2 cellular contexts compared by ENCODE assay signal in the genomic region with DNA sequence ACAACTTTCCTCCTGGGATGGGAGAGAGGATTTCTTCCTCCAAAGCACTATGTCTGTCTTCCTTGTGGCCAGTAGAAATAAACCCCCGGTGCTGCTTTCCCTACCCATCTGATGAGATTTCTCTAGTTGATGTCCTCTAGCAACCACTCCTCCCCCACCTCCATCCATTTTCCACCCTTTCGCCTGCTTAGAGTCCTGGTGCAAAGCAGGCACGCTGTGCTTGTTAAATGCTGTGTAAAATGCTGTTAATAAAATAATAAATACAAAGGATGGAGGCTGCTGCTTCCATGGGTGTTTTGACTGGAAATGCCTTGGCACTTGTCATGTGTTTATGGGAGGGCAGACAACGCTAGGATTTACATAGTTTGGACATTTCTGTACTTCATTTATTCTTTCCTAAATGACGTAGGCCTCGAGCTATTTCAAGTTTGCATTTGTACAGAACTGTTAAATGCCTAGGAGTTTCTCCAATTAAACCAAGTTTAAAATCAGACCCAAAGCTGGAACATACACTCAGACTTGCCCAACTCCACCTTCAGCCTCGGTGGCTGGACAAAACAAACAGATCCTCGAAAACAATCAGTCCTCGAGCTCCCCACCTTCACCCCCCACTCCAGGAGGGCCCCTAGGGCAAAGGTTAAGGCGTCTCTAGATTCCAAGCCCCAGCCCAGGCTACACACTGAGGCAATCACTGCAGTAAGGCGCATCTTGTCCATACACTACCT.
TF ChIP-seq lines count a peak whose summit lies in the region.

No MANE protein-coding gene starts in this region.

TF ChIP-seq in HEK293, 187 proteins besides CTCF, POLR2A, EP300 and RAD21:
- no peak for TF ChIP-seq ZNF133 (tag by site-specific recombination; IDR thresholded peaks at IDR 0.05)
- TF ChIP-seq, protein P1, sequence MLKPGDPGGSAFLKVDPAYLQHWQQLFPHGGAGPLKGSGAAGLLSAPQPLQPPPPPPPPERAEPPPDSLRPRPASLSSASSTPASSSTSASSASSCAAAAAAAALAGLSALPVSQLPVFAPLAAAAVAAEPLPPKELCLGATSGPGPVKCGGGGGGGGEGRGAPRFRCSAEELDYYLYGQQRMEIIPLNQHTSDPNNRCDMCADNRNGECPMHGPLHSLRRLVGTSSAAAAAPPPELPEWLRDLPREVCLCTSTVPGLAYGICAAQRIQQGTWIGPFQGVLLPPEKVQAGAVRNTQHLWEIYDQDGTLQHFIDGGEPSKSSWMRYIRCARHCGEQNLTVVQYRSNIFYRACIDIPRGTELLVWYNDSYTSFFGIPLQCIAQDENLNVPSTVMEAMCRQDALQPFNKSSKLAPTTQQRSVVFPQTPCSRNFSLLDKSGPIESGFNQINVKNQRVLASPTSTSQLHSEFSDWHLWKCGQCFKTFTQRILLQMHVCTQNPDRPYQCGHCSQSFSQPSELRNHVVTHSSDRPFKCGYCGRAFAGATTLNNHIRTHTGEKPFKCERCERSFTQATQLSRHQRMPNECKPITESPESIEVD (tag by site-specific recombination; IDR thresholded peaks at IDR 0.05), result peak; percentile 41; the same call in 1 of the 2 replicates

TF ChIP-seq in HepG2, 621 proteins besides CTCF, POLR2A, EP300 and RAD21:
- TF ChIP-seq FOXO1 (CRISPR knock-in tag; IDR thresholded peaks at IDR 0.05) (no peak), NR2F6 (IDR thresholded peaks at IDR 0.05) (peak; percentile 45), NR2F6 (CRISPR knock-in tag; IDR thresholded peaks at IDR 0.05) (no peak), SKI (IDR thresholded peaks at IDR 0.05; ENCODE audit: partially characterized antibody) (peak; percentile 14), RARA (CRISPR knock-in tag; IDR thresholded peaks at IDR 0.05) (0 out of 2 replicates have a peak, but pooled peaks have one; percentile 24), HNF4A (CRISPR knock-in tag; IDR thresholded peaks at IDR 0.05) (peak; percentile 23; the same call in 1 of the 2 replicates), TBP (CRISPR knock-in tag; IDR thresholded peaks at IDR 0.05) (no peak), HNF4G (IDR thresholded peaks at IDR 0.05; ENCODE audit: borderline replicate concordance, low read depth, low read length) (0 out of 2 replicates have a peak, but pooled peaks have one; percentile 19), HNF4G (CRISPR knock-in tag; IDR thresholded peaks at IDR 0.05; ENCODE audit: borderline replicate concordance, low read depth) (no peak), ZNF44 (CRISPR knock-in tag; IDR thresholded peaks at IDR 0.05) (no peak), SOX13 (IDR thresholded peaks at IDR 0.05) (no peak), SOX13 (CRISPR knock-in tag; conservative IDR thresholded peaks at IDR 0.05 in 1 of 2, IDR thresholded peaks at IDR 0.05 in 1 of 2) (peak in 1 of 2 experiments; percentile 28; a peak in 1 of 4 replicates), BCL6 (CRISPR knock-in tag; IDR thresholded peaks at IDR 0.05) (peak; percentile 92), SOX6 (IDR thresholded peaks at IDR 0.05) (no peak), SOX6 (CRISPR knock-in tag; IDR thresholded peaks at IDR 0.05) (peak; percentile 12; the same call in 1 of the 2 replicates), GATAD2A (CRISPR knock-in tag; IDR thresholded peaks at IDR 0.05) (peak; percentile 44)
- TF ChIP-seq, protein P2, sequence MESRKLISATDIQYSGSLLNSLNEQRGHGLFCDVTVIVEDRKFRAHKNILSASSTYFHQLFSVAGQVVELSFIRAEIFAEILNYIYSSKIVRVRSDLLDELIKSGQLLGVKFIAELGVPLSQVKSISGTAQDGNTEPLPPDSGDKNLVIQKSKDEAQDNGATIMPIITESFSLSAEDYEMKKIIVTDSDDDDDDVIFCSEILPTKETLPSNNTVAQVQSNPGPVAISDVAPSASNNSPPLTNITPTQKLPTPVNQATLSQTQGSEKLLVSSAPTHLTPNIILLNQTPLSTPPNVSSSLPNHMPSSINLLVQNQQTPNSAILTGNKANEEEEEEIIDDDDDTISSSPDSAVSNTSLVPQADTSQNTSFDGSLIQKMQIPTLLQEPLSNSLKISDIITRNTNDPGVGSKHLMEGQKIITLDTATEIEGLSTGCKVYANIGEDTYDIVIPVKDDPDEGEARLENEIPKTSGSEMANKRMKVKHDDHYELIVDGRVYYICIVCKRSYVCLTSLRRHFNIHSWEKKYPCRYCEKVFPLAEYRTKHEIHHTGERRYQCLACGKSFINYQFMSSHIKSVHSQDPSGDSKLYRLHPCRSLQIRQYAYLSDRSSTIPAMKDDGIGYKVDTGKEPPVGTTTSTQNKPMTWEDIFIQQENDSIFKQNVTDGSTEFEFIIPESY (CRISPR knock-in tag; IDR thresholded peaks at IDR 0.05), result peak; percentile 73
- TF ChIP-seq, protein P3, sequence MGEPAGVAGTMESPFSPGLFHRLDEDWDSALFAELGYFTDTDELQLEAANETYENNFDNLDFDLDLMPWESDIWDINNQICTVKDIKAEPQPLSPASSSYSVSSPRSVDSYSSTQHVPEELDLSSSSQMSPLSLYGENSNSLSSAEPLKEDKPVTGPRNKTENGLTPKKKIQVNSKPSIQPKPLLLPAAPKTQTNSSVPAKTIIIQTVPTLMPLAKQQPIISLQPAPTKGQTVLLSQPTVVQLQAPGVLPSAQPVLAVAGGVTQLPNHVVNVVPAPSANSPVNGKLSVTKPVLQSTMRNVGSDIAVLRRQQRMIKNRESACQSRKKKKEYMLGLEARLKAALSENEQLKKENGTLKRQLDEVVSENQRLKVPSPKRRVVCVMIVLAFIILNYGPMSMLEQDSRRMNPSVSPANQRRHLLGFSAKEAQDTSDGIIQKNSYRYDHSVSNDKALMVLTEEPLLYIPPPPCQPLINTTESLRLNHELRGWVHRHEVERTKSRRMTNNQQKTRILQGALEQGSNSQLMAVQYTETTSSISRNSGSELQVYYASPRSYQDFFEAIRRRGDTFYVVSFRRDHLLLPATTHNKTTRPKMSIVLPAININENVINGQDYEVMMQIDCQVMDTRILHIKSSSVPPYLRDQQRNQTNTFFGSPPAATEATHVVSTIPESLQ (CRISPR knock-in tag; conservative IDR thresholded peaks at IDR 0.05), result no peak
- TF ChIP-seq, protein P4, sequence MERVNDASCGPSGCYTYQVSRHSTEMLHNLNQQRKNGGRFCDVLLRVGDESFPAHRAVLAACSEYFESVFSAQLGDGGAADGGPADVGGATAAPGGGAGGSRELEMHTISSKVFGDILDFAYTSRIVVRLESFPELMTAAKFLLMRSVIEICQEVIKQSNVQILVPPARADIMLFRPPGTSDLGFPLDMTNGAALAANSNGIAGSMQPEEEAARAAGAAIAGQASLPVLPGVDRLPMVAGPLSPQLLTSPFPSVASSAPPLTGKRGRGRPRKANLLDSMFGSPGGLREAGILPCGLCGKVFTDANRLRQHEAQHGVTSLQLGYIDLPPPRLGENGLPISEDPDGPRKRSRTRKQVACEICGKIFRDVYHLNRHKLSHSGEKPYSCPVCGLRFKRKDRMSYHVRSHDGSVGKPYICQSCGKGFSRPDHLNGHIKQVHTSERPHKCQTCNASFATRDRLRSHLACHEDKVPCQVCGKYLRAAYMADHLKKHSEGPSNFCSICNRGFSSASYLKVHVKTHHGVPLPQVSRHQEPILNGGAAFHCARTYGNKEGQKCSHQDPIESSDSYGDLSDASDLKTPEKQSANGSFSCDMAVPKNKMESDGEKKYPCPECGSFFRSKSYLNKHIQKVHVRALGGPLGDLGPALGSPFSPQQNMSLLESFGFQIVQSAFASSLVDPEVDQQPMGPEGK (CRISPR knock-in tag; IDR thresholded peaks at IDR 0.05), result peak; percentile 38; the same call in 1 of the 2 replicates
